21 cellular contexts compared by ENCODE assay signal in genomic region chr6:147643341-147644200, GRCh38.
DNase-seq lines count a peak whose midpoint lies in the region; ATAC-seq, FAIRE-seq and TF ChIP-seq lines count a peak whose summit lies in the region.
"Had no signal": no experiment of that assay in that cellular context is flagged by ENCODE, and none has a peak within 500 bp of the region (broad histone marks: within the 10 kb centered on the region; RNA-seq: fewer than 3 reads in every experiment).

No MANE protein-coding gene starts in this region.

- no peaks in the 10 kb centered on the region for H3F3A ChIP-seq in smooth muscle cell (ENCODE audit: low read depth)

- H3K4me3 Mint-ChIP-seq in activated T-cell treated with anti-CD3 and anti-CD28 coated beads, Interleukin-2, amount 50 U/mL, for 24 hours: no peak overlapping the region
- H3K4me3 Mint-ChIP-seq: CD8-positive, alpha-beta T cell had no signal

- FAIRE-seq in bronchial epithelial cell (lab: Jason Lieb, UNC): no peak
- FAIRE-seq: GM19239, HTR-8/SVneo had no signal

- intact Hi-C loops in OCI-LY7 (cut with micrococcal nuclease; ENCODE audit: unreplicated experiment): no loop called here

- BruUV-seq in OCI-LY7 (replicated peaks; lab: Mats Ljungman, UMichigan): no TSS peak

- no peaks in the 10 kb centered on the region for H3K9me3 Mint-ChIP-seq in activated T-cell treated with anti-CD3 and anti-CD28 coated beads, Interleukin-2, amount 50 U/mL, for 24 hours
- H3K9me3 Mint-ChIP-seq: CD8-positive, alpha-beta T cell had no signal

- no peak overlapping the region for H3K4me2 ChIP-seq in OCI-LY7 (ENCODE audit: low read length)
- H3K4me2 ChIP-seq in smooth muscle cell: no peak overlapping the region

- WGBS in smooth muscle cell (ENCODE audit: low lambda C conversion rate): 89% methylated on average over 4 of the region's 4 CpGs

- POLR2A ChIA-PET in OCI-LY7 (lab: Charles Lee): no interaction called here

- ATAC-seq in GM21786 (IDR thresholded peaks at IDR 0.05; ENCODE audit: unreplicated experiment): no peak
- no peak for ATAC-seq in GM19351 (IDR thresholded peaks at IDR 0.05; ENCODE audit: unreplicated experiment)
- ATAC-seq: CD8-positive, alpha-beta T cell; Panc1 had no signal

- 0 out of 2 replicates have a peak overlapping the region, but pooled peaks have one; percentile 31 for H2AFZ ChIP-seq in OCI-LY7 (ENCODE audit: low read length)
- no peak overlapping the region for H2AFZ ChIP-seq in smooth muscle cell (ENCODE audit: low read depth)

- CTCF ChIA-PET in OCI-LY7 (lab: Charles Lee; ENCODE audit: unreplicated experiment): no interaction called here

- H3K36me3 ChIP-seq in OCI-LY7 (ENCODE audit: insufficient read depth, low read length) (no peaks in the 10 kb centered on the region), bronchial epithelial cell (ENCODE audit: control insufficient read depth, insufficient read depth, low read length) (no peaks in the 10 kb centered on the region), smooth muscle cell (ENCODE audit: low read depth) (no peaks in the 10 kb centered on the region)
- H3K36me3 ChIP-seq: HAP-1 had no signal

- H3K36me3 Mint-ChIP-seq in activated T-cell treated with anti-CD3 and anti-CD28 coated beads, Interleukin-2, amount 50 U/mL, for 24 hours (ENCODE audit: low read depth): no peaks in the 10 kb centered on the region
- H3K36me3 Mint-ChIP-seq: CD8-positive, alpha-beta T cell had no signal

- H3K9me2 ChIP-seq in OCI-LY7 (ENCODE audit: insufficient read depth, low read length): no peaks in the 10 kb centered on the region

- no peaks in the 10 kb centered on the region for H4K20me1 ChIP-seq in OCI-LY7 (ENCODE audit: insufficient read depth, low read length)
- H4K20me1 ChIP-seq in smooth muscle cell (ENCODE audit: low read depth): no peaks in the 10 kb centered on the region

- H3K79me2 ChIP-seq in OCI-LY7 (ENCODE audit: insufficient read depth, low read depth, low read length): no peaks in the 10 kb centered on the region
- no peaks in the 10 kb centered on the region for H3K79me2 ChIP-seq in smooth muscle cell (ENCODE audit: low read depth)

- H3K27ac Mint-ChIP-seq in activated T-cell treated with anti-CD3 and anti-CD28 coated beads, Interleukin-2, amount 50 U/mL, for 24 hours: no peak overlapping the region
- H3K27ac Mint-ChIP-seq: CD8-positive, alpha-beta T cell had no signal

- peaks cover 4% of the 10 kb centered on the region for H3K27me3 Mint-ChIP-seq in activated T-cell treated with anti-CD3 and anti-CD28 coated beads, Interleukin-2, amount 50 U/mL, for 24 hours

- TF ChIP-seq CTCF in OCI-LY7 (conservative IDR thresholded peaks at IDR 0.05; ENCODE audit: low read length): no peak
- no peak for TF ChIP-seq CTCF in bronchial epithelial cell (IDR thresholded peaks at IDR 0.05; ENCODE audit: insufficient read depth, low read length, severe bottlenecking)
- no peak for TF ChIP-seq CTCF in smooth muscle cell (IDR thresholded peaks at IDR 0.05; ENCODE audit: borderline replicate concordance, insufficient read depth, poor library complexity, severe bottlenecking)

- H3K27ac ChIP-seq in OCI-LY7 (ENCODE audit: low read depth, low read length, poor library complexity, severe bottlenecking) (no peak overlapping the region), smooth muscle cell (ENCODE audit: low read depth) (peak overlapping the region; percentile 4)

- H3K4me1 Mint-ChIP-seq in activated T-cell treated with anti-CD3 and anti-CD28 coated beads, Interleukin-2, amount 50 U/mL, for 24 hours (ENCODE audit: low read depth): no peaks in the 10 kb centered on the region

- peak; percentile 30 for DNase-seq in H4 (ENCODE audit: low spot score)
- DNase-seq in OCI-LY7 (ENCODE audit: low spot score): no peak
- peak; percentile 69 for DNase-seq in bronchial epithelial cell (ENCODE audit: low read depth)
- DNase-seq in smooth muscle cell (lab: John Stamatoyannopoulos, UW; ENCODE audit: unreplicated experiment): no peak
- no peak for DNase-seq in mesenteric fat pad (ENCODE audit: low spot score)
- DNase-seq in activated T-cell treated with anti-CD3 and anti-CD28 coated beads, Interleukin-2, amount 50 U/mL, for 24 hours: no peak
- DNase-seq: ACHN; AML-193; C1 segment of cervical spinal cord; CD8-positive, alpha-beta T cell; EL; NCI-H1417; NCI-H187 treated with DMSO at 0.1 percent for 48 hours; NCI-H748 treated with DMSO at 0.1 percent for 48 hours; T-helper 1 cell had no signal

- H3K27me3 ChIP-seq in bronchial epithelial cell (ENCODE audit: control insufficient read depth, insufficient read depth, low read length) (no peaks in the 10 kb centered on the region), smooth muscle cell (ENCODE audit: low read depth) (no peaks in the 10 kb centered on the region)

- no peaks in the 10 kb centered on the region for H3K9me3 ChIP-seq in OCI-LY7 (ENCODE audit: low read length)
- no peaks in the 10 kb centered on the region for H3K9me3 ChIP-seq in smooth muscle cell (replicated peaks; ENCODE audit: low read depth)
- H3K9me3 ChIP-seq: HAP-1 had no signal

- no peak overlapping the region for H3K9ac ChIP-seq in smooth muscle cell (ENCODE audit: low read depth)

- H3K4me1 ChIP-seq in OCI-LY7 (ENCODE audit: insufficient read depth, low read length, poor library complexity, severe bottlenecking): no peaks in the 10 kb centered on the region
- H3K4me1 ChIP-seq in smooth muscle cell (ENCODE audit: low read depth): peaks cover 9% of the 10 kb centered on the region

- no peak overlapping the region for H3K4me3 ChIP-seq in OCI-LY7 (ENCODE audit: low read depth, low read length, poor library complexity, severe bottlenecking)
- no peak overlapping the region for H3K4me3 ChIP-seq in bronchial epithelial cell (ENCODE audit: low read depth, low read length)
- no peak overlapping the region for H3K4me3 ChIP-seq in smooth muscle cell
- H3K4me3 ChIP-seq: HAP-1 had no signal

Comparison
In these comparisons a context has a peak if more than half of its experiments do, and no peak if none do; other contexts are left out.
1. DNase-seq: peak in H4 (single experiment) and bronchial epithelial cell (single experiment); none in OCI-LY7 (single experiment), smooth muscle cell (single experiment), mesenteric fat pad (single experiment) and activated T-cell treated with anti-CD3 and anti-CD28 coated beads, Interleukin-2, amount 50 U/mL, for 24 hours (single experiment).